ENCODE assay signal across 8 cellular contexts in genomic region chr17:21284319-21285163, GRCh38. TPM values are rescaled to one million over a fixed set of nuclear protein-coding genes. Genes with fewer than 3 reads are reported as not detected.
DNase-seq lines count a peak whose midpoint lies in the region; ATAC-seq, FAIRE-seq and TF ChIP-seq lines count a peak whose summit lies in the region.

MAP2K3 (plus strand) TSS chr17:21284711; CDS start chr17:21284921, 210 bp downstream.

- DNase-seq in EL (peak; percentile 99), H54 (ENCODE audit: insufficient read length, low spot score) (peak; percentile 95), SHP77 (lab: John Stamatoyannopoulos, UW) (peak; percentile 99 to 100), fibroblast of the aortic adventitia (ENCODE audit: low read depth) (peak; percentile 97), nephron progenitor cell (peak; percentile 99)
- DNase-seq in activated effector memory CD4-positive, alpha-beta T cell treated with Interleukin-2 at 50 U/mL for 16 hours, result peak; percentile 94
- DNase-seq in stimulated activated naive CD8-positive, alpha-beta T cell treated with anti-CD3 and anti-CD28 coated beads, Interleukin-15, amount 100 ng/mL, for 72 hours, result peak; percentile 97 to 98

- no peaks in the 10 kb centered on the region for H3K9me3 Mint-ChIP-seq in nephron progenitor cell
- H3K9me3 Mint-ChIP-seq in stimulated activated naive CD8-positive, alpha-beta T cell treated with anti-CD3 and anti-CD28 coated beads, Interleukin-15, amount 100 ng/mL, for 72 hours, result no peaks in the 10 kb centered on the region

- H3K9me3 ChIP-seq in Loucy (ENCODE audit: insufficient read depth, low read depth, low read length), result no peaks in the 10 kb centered on the region

- peaks cover 28% of the 10 kb centered on the region for H4K20me1 ChIP-seq in Loucy (ENCODE audit: insufficient read depth, low read length, poor library complexity, severe bottlenecking)

- H3K36me3 Mint-ChIP-seq in nephron progenitor cell (ENCODE audit: low read depth), result no peaks in the 10 kb centered on the region

- H3K9ac ChIP-seq in Loucy (ENCODE audit: low read depth, low read length, poor library complexity, severe bottlenecking), result peak within 1 kb of the TSS; percentile 91

- ATAC-seq in stimulated activated naive CD8-positive, alpha-beta T cell treated with anti-CD3 and anti-CD28 coated beads, Interleukin-15, amount 100 ng/mL, for 72 hours, result peak; percentile 78

- H3K27me3 Mint-ChIP-seq in nephron progenitor cell (ENCODE audit: low read depth, poor library complexity), result peaks cover 44% of the 10 kb centered on the region
- H3K27me3 Mint-ChIP-seq in stimulated activated naive CD8-positive, alpha-beta T cell treated with anti-CD3 and anti-CD28 coated beads, Interleukin-15, amount 100 ng/mL, for 72 hours, result no peaks in the 10 kb centered on the region

- H3K27ac Mint-ChIP-seq in nephron progenitor cell, result no peak within 1 kb of the TSS
- H3K27ac Mint-ChIP-seq in stimulated activated naive CD8-positive, alpha-beta T cell treated with anti-CD3 and anti-CD28 coated beads, Interleukin-15, amount 100 ng/mL, for 72 hours, result peak within 1 kb of the TSS; percentile 95 to 98

- peak within 1 kb of the TSS; percentile 71; the same call in 1 of the 2 replicates for H2AFZ ChIP-seq in Loucy (ENCODE audit: low read length)

- H3K4me1 Mint-ChIP-seq in nephron progenitor cell, result peaks cover 28% of the 10 kb centered on the region
- peaks cover 70% of the 10 kb centered on the region for H3K4me1 Mint-ChIP-seq in stimulated activated naive CD8-positive, alpha-beta T cell treated with anti-CD3 and anti-CD28 coated beads, Interleukin-15, amount 100 ng/mL, for 72 hours

- TF ChIP-seq POLR2A in H54 (IDR thresholded peaks at IDR 0.05; ENCODE audit: low read depth, low read length), result peak; percentile 89

- H3F3A ChIP-seq in Loucy (ENCODE audit: low read depth), result no peaks in the 10 kb centered on the region

- H3K9me2 ChIP-seq in Loucy (replicated peaks; ENCODE audit: low read depth, low read length), result no peaks in the 10 kb centered on the region

- H3K36me3 ChIP-seq in Loucy (ENCODE audit: insufficient read depth, low read length), result no peaks in the 10 kb centered on the region

- H3K4me1 ChIP-seq in Loucy (ENCODE audit: insufficient read depth, low read length, poor library complexity, severe bottlenecking), result peaks cover 39% of the 10 kb centered on the region

- FAIRE-seq in H54 (lab: Jason Lieb, UNC), result no peak

- peak within 1 kb of the TSS; percentile 90 for H3K4me3 Mint-ChIP-seq in nephron progenitor cell
- H3K4me3 Mint-ChIP-seq in stimulated activated naive CD8-positive, alpha-beta T cell treated with anti-CD3 and anti-CD28 coated beads, Interleukin-15, amount 100 ng/mL, for 72 hours, result peak within 1 kb of the TSS; percentile 93 to 99

- peaks cover 46% of the 10 kb centered on the region for H3K79me2 ChIP-seq in Loucy (ENCODE audit: insufficient read depth, low read length)

- no peak for TF ChIP-seq CTCF in Loucy (conservative IDR thresholded peaks at IDR 0.05; ENCODE audit: low read length)
- no peak for TF ChIP-seq CTCF in fibroblast of the aortic adventitia (IDR thresholded peaks at IDR 0.05; ENCODE audit: insufficient read depth, low read length)
- TF ChIP-seq CTCF in nephron progenitor cell (IDR thresholded peaks at IDR 0.05), result no peak

- H3K4me2 ChIP-seq in Loucy (ENCODE audit: low read depth, low read length, poor library complexity, severe bottlenecking), result peak within 1 kb of the TSS; percentile 96

- H3K4me3 ChIP-seq in Loucy (ENCODE audit: low read length, poor library complexity, severe bottlenecking), result peak within 1 kb of the TSS; percentile 92
- peak within 1 kb of the TSS; percentile 95 for H3K4me3 ChIP-seq in fibroblast of the aortic adventitia (ENCODE audit: low read depth, low read length)

- no peaks in the 10 kb centered on the region for H3K27me3 ChIP-seq in Loucy (ENCODE audit: insufficient read depth, low read length, poor library complexity, severe bottlenecking)

RNA-seq across cellular contexts. Expression of gene MAP2K3, which starts in this region (rescaled TPM):
- total RNA-seq in fibroblast of the aortic adventitia (ENCODE audit: low replicate concordance), result 22.9 and 24.5 TPM in 2 replicates

Comparison
In these comparisons a context has a peak if more than half of its experiments do, and no peak if none do; other contexts are left out.
1. Peak in every context shown above with its lines: DNase-seq, ATAC-seq and H3K4me3 ChIP-seq.